Comparison of ENCODE assay signal across 8 cellular contexts in genomic region chr9:93119953-93120845, GRCh38. TPM values are rescaled to one million over a fixed set of nuclear protein-coding genes. Genes with fewer than 3 reads are reported as not detected.
DNase-seq lines count a peak whose midpoint lies in the region; ATAC-seq and TF ChIP-seq lines count a peak whose summit lies in the region.

No MANE protein-coding gene starts in this region.

- H3K36me3 Mint-ChIP-seq in activated naive CD4-positive, alpha-beta T cell treated with anti-CD3 and anti-CD28 coated beads, Interleukin-2, amount 50 U/mL, for 24 hours: peaks cover 2% of the 10 kb centered on the region
- peaks cover 66% of the 10 kb centered on the region for H3K36me3 Mint-ChIP-seq in activated T-helper 17 cell treated with anti-CD3 and anti-CD28 coated beads, Interleukin-2, amount 50 U/mL, for 72 hours (ENCODE audit: low read depth)
- H3K36me3 Mint-ChIP-seq in glutamatergic neuron (ENCODE audit: unreplicated experiment): peaks cover 5% of the 10 kb centered on the region

- TF ChIP-seq CTCF in glutamatergic neuron (IDR thresholded peaks at IDR 0.05; ENCODE audit: partially characterized antibody, unreplicated experiment) (no peak), parathyroid adenoma (IDR thresholded peaks at IDR 0.05) (peak; percentile 48)

- no peak overlapping the region for H3K9ac ChIP-seq in parathyroid adenoma

- peaks cover 20% of the 10 kb centered on the region for H3K4me1 ChIP-seq in parathyroid adenoma

- peaks cover 16% of the 10 kb centered on the region for H3K4me1 Mint-ChIP-seq in activated naive CD4-positive, alpha-beta T cell treated with anti-CD3 and anti-CD28 coated beads, Interleukin-2, amount 50 U/mL, for 24 hours
- H3K4me1 Mint-ChIP-seq in activated T-helper 17 cell treated with anti-CD3 and anti-CD28 coated beads, Interleukin-2, amount 50 U/mL, for 72 hours: peaks cover 19% of the 10 kb centered on the region
- H3K4me1 Mint-ChIP-seq in glutamatergic neuron (ENCODE audit: low read depth, unreplicated experiment): no peaks in the 10 kb centered on the region

- H3K27me3 Mint-ChIP-seq in activated naive CD4-positive, alpha-beta T cell treated with anti-CD3 and anti-CD28 coated beads, Interleukin-2, amount 50 U/mL, for 24 hours: no peaks in the 10 kb centered on the region
- no peaks in the 10 kb centered on the region for H3K27me3 Mint-ChIP-seq in activated T-helper 17 cell treated with anti-CD3 and anti-CD28 coated beads, Interleukin-2, amount 50 U/mL, for 72 hours
- peaks cover 6% of the 10 kb centered on the region for H3K27me3 Mint-ChIP-seq in glutamatergic neuron (ENCODE audit: unreplicated experiment)

- no peak for DNase-seq in activated naive CD4-positive, alpha-beta T cell treated with anti-CD3 and anti-CD28 coated beads, Interleukin-2, amount 50 U/mL, for 16 hours
- DNase-seq in NCI-H2196 (lab: John Stamatoyannopoulos, UW; ENCODE audit: unreplicated experiment) (peak; percentile 78), glutamatergic neuron (peak; percentile 22), NCI-H1436 (lab: John Stamatoyannopoulos, UW) (no peak)

- no peaks in the 10 kb centered on the region for H3K36me3 ChIP-seq in parathyroid adenoma (ENCODE audit: control insufficient read depth, insufficient read depth, low read length)

- peak overlapping the region; percentile 75 for H3K27ac Mint-ChIP-seq in activated naive CD4-positive, alpha-beta T cell treated with anti-CD3 and anti-CD28 coated beads, Interleukin-2, amount 50 U/mL, for 24 hours
- H3K27ac Mint-ChIP-seq in activated T-helper 17 cell treated with anti-CD3 and anti-CD28 coated beads, Interleukin-2, amount 50 U/mL, for 72 hours: peak overlapping the region; percentile 20
- no peak overlapping the region for H3K27ac Mint-ChIP-seq in glutamatergic neuron (ENCODE audit: unreplicated experiment)

- peaks cover 2% of the 10 kb centered on the region for H3K79me2 ChIP-seq in parathyroid adenoma

- no peak overlapping the region for H3K4me3 Mint-ChIP-seq in activated naive CD4-positive, alpha-beta T cell treated with anti-CD3 and anti-CD28 coated beads, Interleukin-2, amount 50 U/mL, for 24 hours
- peak overlapping the region; percentile 49 for H3K4me3 Mint-ChIP-seq in activated T-helper 17 cell treated with anti-CD3 and anti-CD28 coated beads, Interleukin-2, amount 50 U/mL, for 72 hours
- no peak overlapping the region for H3K4me3 Mint-ChIP-seq in glutamatergic neuron (ENCODE audit: unreplicated experiment)

- peak overlapping the region; percentile 17 for H3K4me2 ChIP-seq in parathyroid adenoma (ENCODE audit: low read length)

- no peaks in the 10 kb centered on the region for H3K27me3 ChIP-seq in parathyroid adenoma (ENCODE audit: control insufficient read depth, insufficient read depth, low read length)

- H3K9me3 ChIP-seq in parathyroid adenoma (ENCODE audit: control insufficient read depth, low read length): no peaks in the 10 kb centered on the region

- peak overlapping the region; percentile 88 for H3K27ac ChIP-seq in parathyroid adenoma

- peak; percentile 85 for ATAC-seq in HG02588 (IDR thresholded peaks at IDR 0.05; ENCODE audit: unreplicated experiment)
- ATAC-seq in activated T-helper 17 cell treated with anti-CD3 and anti-CD28 coated beads, Interleukin-2, amount 50 U/mL, for 72 hours (replicated peaks): peak; percentile 69

- no peaks in the 10 kb centered on the region for H3K9me3 Mint-ChIP-seq in activated naive CD4-positive, alpha-beta T cell treated with anti-CD3 and anti-CD28 coated beads, Interleukin-2, amount 50 U/mL, for 24 hours
- no peaks in the 10 kb centered on the region for H3K9me3 Mint-ChIP-seq in activated T-helper 17 cell treated with anti-CD3 and anti-CD28 coated beads, Interleukin-2, amount 50 U/mL, for 72 hours
- H3K9me3 Mint-ChIP-seq in glutamatergic neuron (ENCODE audit: unreplicated experiment): peaks cover 2% of the 10 kb centered on the region

- no peak overlapping the region for H2AFZ ChIP-seq in parathyroid adenoma

- no peak overlapping the region for H3K4me3 ChIP-seq in parathyroid adenoma (ENCODE audit: low read depth, low read length)

RNA-seq across cellular contexts. Expression of gene NINJ1, which starts 13.9 kb away (rescaled TPM):
- 100 to 1,000 TPM in 1 of 2 donors, 10 to 100 TPM in 1; 56.0 to 197 TPM for total RNA-seq in activated T-helper 17 cell treated with anti-CD3 and anti-CD28 coated beads, Interleukin-2, amount 50 U/mL, for 72 hours
- 29.4 TPM for total RNA-seq in glutamatergic neuron (ENCODE audit: unreplicated experiment)

RNA-seq across cellular contexts. Expression of gene CARD19, which starts 24.2 kb away (rescaled TPM):
- 10 to 100 TPM; 83.6 to 87.3 TPM for total RNA-seq in activated T-helper 17 cell treated with anti-CD3 and anti-CD28 coated beads, Interleukin-2, amount 50 U/mL, for 72 hours
- total RNA-seq in glutamatergic neuron (ENCODE audit: unreplicated experiment): 55.8 TPM

Comparison
In these comparisons a context has a peak if more than half of its experiments do, and no peak if none do; other contexts are left out.
1. DNase-seq: peak in NCI-H2196 (single experiment) and glutamatergic neuron (single experiment); none in activated naive CD4-positive, alpha-beta T cell treated with anti-CD3 and anti-CD28 coated beads, Interleukin-2, amount 50 U/mL, for 16 hours (single experiment) and NCI-H1436 (single experiment).